Comparison of ENCODE assay signal across 8 cellular contexts in genomic region chr1:206770531-206771352, GRCh38.
A peak's percentile ranks its signal among the peaks of the same experiment; 100 is the strongest.
DNase-seq lines count a peak whose midpoint lies in the region; FAIRE-seq lines count a peak whose summit lies in the region.

TSS of gene IL19 (plus strand) at chr1:206770773. CDS start at chr1:206836663, 65,890 bp downstream.

- FAIRE-seq in GM19239 (lab: Jason Lieb, UNC), result peak; percentile 84

- DNase-seq in CD1c-positive myeloid dendritic cell (ENCODE audit: extremely low spot score) (peak; percentile 87), GM19239 (ENCODE audit: insufficient read length, low spot score) (no peak), UCSD-AML1 (lab: John Stamatoyannopoulos, UW; ENCODE audit: unreplicated experiment) (peak; percentile 41), islet precursor cell (peak; percentile 68), iPS-NIHi7 (ENCODE audit: extremely low spot score) (no peak), HuH-7.5 (ENCODE audit: low spot score) (no peak), 8988T (no peak), DMS53 treated with DMSO at 0.1 percent for 48 hours (lab: John Stamatoyannopoulos, UW; ENCODE audit: unreplicated experiment) (no peak)

Comparison
In these comparisons a context has a peak if more than half of its experiments do, and no peak if none do; other contexts are left out.
1. DNase-seq: peak in CD1c-positive myeloid dendritic cell (single experiment), UCSD-AML1 (single experiment) and islet precursor cell (single experiment); none in GM19239 (single experiment), iPS-NIHi7 (single experiment), HuH-7.5 (single experiment), 8988T (single experiment) and DMS53 treated with DMSO at 0.1 percent for 48 hours (single experiment).